ENCODE assay signal across 20 cellular contexts in genomic region chr2:71006287-71006686, GRCh38.
"Had no signal": no experiment of that assay in that cellular context is flagged by ENCODE, and none has a peak within 500 bp of the region (broad histone marks: within the 10 kb centered on the region; RNA-seq: fewer than 3 reads in every experiment).

No MANE protein-coding gene starts in this region.

- H3K4me3 Mint-ChIP-seq: naive B cell; neural crest cell; stimulated activated memory B cell treated with anti-CD40 and anti-IgM and Interleukin-4, amounts not matched to agents 10 μg/mL and 1 μg/mL and 100 μg/mL, for 72 hours; stimulated activated naive CD8-positive, alpha-beta T cell treated with anti-CD3 and anti-CD28 coated beads, Interleukin-15, Interleukin-2, amounts not matched to agents 100 ng/mL and 50 ng/mL, for 24 hours had no signal

- H3K9me3 ChIP-seq: heart right ventricle, ovary, right atrium auricular region, tibial artery, upper lobe of right lung had no signal

- H3K27me3 ChIP-seq: ovary, right atrium auricular region had no signal

- H3K36me3 Mint-ChIP-seq: naive B cell; stimulated activated memory B cell treated with anti-CD40 and anti-IgM and Interleukin-4, amounts not matched to agents 10 μg/mL and 1 μg/mL and 100 μg/mL, for 72 hours had no signal

- H3K27ac ChIP-seq: heart right ventricle, ovary, right atrium auricular region, tibial artery, upper lobe of right lung had no signal

- H3K4me3 ChIP-seq: heart right ventricle, ovary, right atrium auricular region, smooth muscle cell, tibial artery, upper lobe of right lung had no signal

- FAIRE-seq: endometrium, frontal cortex, islet of Langerhans had no signal

- H3K4me1 ChIP-seq: upper lobe of right lung had no signal

- H3K4me2 ChIP-seq: smooth muscle cell had no signal

- DNase-seq: effector memory CD4-positive, alpha-beta T cell; heart right ventricle; hypothalamus; kidney glomerular epithelial cell; mesendoderm; naive B cell; nucleus accumbens; ovary; stimulated activated CD4-positive, alpha-beta T cell treated with anti-CD3 and anti-CD28 coated beads, Interleukin-4, amount 100 ng/mL, for 1 hour; stimulated activated CD8-positive, alpha-beta memory T cell treated with anti-CD3 and anti-CD28 coated beads, Interleukin-4, amount 100 ng/mL, for 48 hours; tibial artery had no signal

- H3K27ac Mint-ChIP-seq: naive B cell; stimulated activated memory B cell treated with anti-CD40 and anti-IgM and Interleukin-4, amounts not matched to agents 10 μg/mL and 1 μg/mL and 100 μg/mL, for 72 hours; stimulated activated naive CD8-positive, alpha-beta T cell treated with anti-CD3 and anti-CD28 coated beads, Interleukin-15, Interleukin-2, amounts not matched to agents 100 ng/mL and 50 ng/mL, for 24 hours had no signal

- ATAC-seq: stimulated activated memory B cell treated with anti-CD40 and anti-IgM and Interleukin-4, amounts not matched to agents 10 μg/mL and 1 μg/mL and 100 μg/mL, for 72 hours; upper lobe of right lung had no signal

- H3K9me3 Mint-ChIP-seq: naive B cell; neural crest cell; stimulated activated memory B cell treated with anti-CD40 and anti-IgM and Interleukin-4, amounts not matched to agents 10 μg/mL and 1 μg/mL and 100 μg/mL, for 72 hours; stimulated activated naive CD8-positive, alpha-beta T cell treated with anti-CD3 and anti-CD28 coated beads, Interleukin-15, Interleukin-2, amounts not matched to agents 100 ng/mL and 50 ng/mL, for 24 hours had no signal

- H3K36me3 ChIP-seq: heart right ventricle, ovary, right atrium auricular region, tibial artery, upper lobe of right lung had no signal
